32 cellular contexts compared by ENCODE assay signal in the genomic region with DNA sequence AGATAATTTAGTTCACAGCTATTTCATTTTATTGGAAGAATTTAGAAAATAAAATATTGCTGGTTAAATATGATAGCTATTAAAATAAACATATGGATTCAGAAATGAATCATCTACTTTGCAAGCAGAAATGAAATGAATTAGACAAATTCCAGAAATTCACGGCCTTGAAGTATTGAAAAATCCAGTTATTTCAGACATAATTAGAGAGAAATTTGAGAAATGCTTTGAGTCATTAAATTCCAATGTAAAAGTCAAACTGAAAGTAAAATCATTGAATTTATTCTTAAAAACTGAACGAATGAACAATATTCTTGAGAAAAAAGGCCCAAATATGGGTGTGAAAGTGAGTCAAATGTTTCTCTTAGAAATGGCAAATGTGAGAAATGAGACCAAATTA.
"Had no signal": no experiment of that assay in that cellular context is flagged by ENCODE, and none has a peak within 500 bp of the region (broad histone marks: within the 10 kb centered on the region; RNA-seq: fewer than 3 reads in every experiment).

No MANE protein-coding gene starts in this region.

- H3K27me3 Mint-ChIP-seq: activated CD4-positive, alpha-beta memory T cell treated with anti-CD3 and anti-CD28 coated beads, Interleukin-2, amount 10 ng/mL, durations not matched to agents 7 days and 5 days; activated CD4-positive, alpha-beta T cell treated with anti-CD3 and anti-CD28 coated beads, Interleukin-2, amount 10 ng/mL, durations not matched to agents 7 days and 5 days; activated T-cell treated with anti-CD3 and anti-CD28 coated beads, Interleukin-2, amount 50 U/mL, for 24 hours; brain; stimulated activated naive CD8-positive, alpha-beta T cell treated with anti-CD3 and anti-CD28 coated beads, Interleukin-15, Interleukin-2, amounts not matched to agents 100 ng/mL and 50 ng/mL, for 24 hours had no signal

- H3K9me3 ChIP-seq: right lobe of liver, upper lobe of left lung, vagina had no signal

- ATAC-seq: esophagus mucosa; natural killer cell; right lobe of liver; stimulated activated effector memory CD8-positive, alpha-beta T cell treated with anti-CD3 and anti-CD28 coated beads, Interleukin-12 subunit alpha, Interleukin-12 subunit beta, amount 100 ng/mL, for 72 hours; WTC11 had no signal

- H3K4me1 Mint-ChIP-seq: activated CD4-positive, alpha-beta memory T cell treated with anti-CD3 and anti-CD28 coated beads, Interleukin-2, amount 10 ng/mL, durations not matched to agents 7 days and 5 days; activated CD4-positive, alpha-beta T cell treated with anti-CD3 and anti-CD28 coated beads, Interleukin-2, amount 10 ng/mL, durations not matched to agents 7 days and 5 days; brain; endodermal cell; natural killer cell; neural progenitor cell; stimulated activated effector memory CD8-positive, alpha-beta T cell treated with anti-CD3 and anti-CD28 coated beads, Interleukin-12 subunit alpha, Interleukin-12 subunit beta, amount 100 ng/mL, for 72 hours; WTC11 had no signal

- H3K27me3 ChIP-seq: cardiac muscle cell, neural progenitor cell, right lobe of liver, upper lobe of left lung, vagina had no signal

- H3K4me2 ChIP-seq: neural progenitor cell had no signal

- H3K4me3 ChIP-seq: cardiac muscle cell, left ventricle myocardium inferior, lung, neural progenitor cell, right lobe of liver, skin epidermis, upper lobe of left lung, vagina had no signal

- DNase-seq: activated CD4-positive, alpha-beta memory T cell treated with anti-CD3 and anti-CD28 coated beads, Interleukin-2, amount 10 ng/mL, durations not matched to agents 7 days and 5 days; activated CD4-positive, alpha-beta T cell treated with anti-CD3 and anti-CD28 coated beads for 1 hour; activated CD4-positive, alpha-beta T cell treated with anti-CD3 and anti-CD28 coated beads, Interleukin-2, amount 10 ng/mL, durations not matched to agents 7 days and 5 days; activated CD8-positive, alpha-beta memory T cell treated with anti-CD3 and anti-CD28 coated beads, Interleukin-2, amount 50 U/mL, for 48 hours; activated gamma-delta T cell; activated naive CD4-positive, alpha-beta T cell treated with anti-CD3 and anti-CD28 coated beads, Interleukin-2, amount 50 U/mL, for 16 hours; activated T-cell treated with anti-CD3 and anti-CD28 coated beads, Interleukin-2, amount 50 U/mL, for 24 hours; anterior cingulate cortex; cerebellar nuclear complex; cortex of kidney; endodermal cell; islet precursor cell; left ventricle myocardium inferior; mesendoderm; natural killer cell; occipital lobe; posterior cingulate gyrus; right lobe of liver; stimulated activated CD4-positive, alpha-beta T cell treated with anti-CD3 and anti-CD28 coated beads, Interleukin-4, amount 100 ng/mL, for 24 hours; T-helper 2 cell; upper lobe of left lung had no signal

- H3K9me3 Mint-ChIP-seq: activated CD4-positive, alpha-beta T cell treated with anti-CD3 and anti-CD28 coated beads, Interleukin-2, amount 10 ng/mL, durations not matched to agents 7 days and 5 days; neural progenitor cell had no signal

- H3K9ac ChIP-seq: neural progenitor cell had no signal

- H3K36me3 Mint-ChIP-seq: brain; neural progenitor cell; stimulated activated effector memory CD8-positive, alpha-beta T cell treated with anti-CD3 and anti-CD28 coated beads, Interleukin-12 subunit alpha, Interleukin-12 subunit beta, amount 100 ng/mL, for 72 hours had no signal

- H3K27ac Mint-ChIP-seq: activated CD4-positive, alpha-beta memory T cell treated with anti-CD3 and anti-CD28 coated beads, Interleukin-2, amount 10 ng/mL, durations not matched to agents 7 days and 5 days; activated CD4-positive, alpha-beta T cell treated with anti-CD3 and anti-CD28 coated beads, Interleukin-2, amount 10 ng/mL, durations not matched to agents 7 days and 5 days; activated T-cell treated with anti-CD3 and anti-CD28 coated beads, Interleukin-2, amount 50 U/mL, for 24 hours; brain; endodermal cell; natural killer cell; neural progenitor cell; stimulated activated effector memory CD8-positive, alpha-beta T cell treated with anti-CD3 and anti-CD28 coated beads, Interleukin-12 subunit alpha, Interleukin-12 subunit beta, amount 100 ng/mL, for 72 hours; stimulated activated naive CD8-positive, alpha-beta T cell treated with anti-CD3 and anti-CD28 coated beads, Interleukin-15, Interleukin-2, amounts not matched to agents 100 ng/mL and 50 ng/mL, for 24 hours; WTC11 had no signal

- H3K4me3 Mint-ChIP-seq: activated CD4-positive, alpha-beta memory T cell treated with anti-CD3 and anti-CD28 coated beads, Interleukin-2, amount 10 ng/mL, durations not matched to agents 7 days and 5 days; activated CD4-positive, alpha-beta T cell treated with anti-CD3 and anti-CD28 coated beads, Interleukin-2, amount 10 ng/mL, durations not matched to agents 7 days and 5 days; activated T-cell treated with anti-CD3 and anti-CD28 coated beads, Interleukin-2, amount 50 U/mL, for 24 hours; brain; endodermal cell; natural killer cell; neural progenitor cell; stimulated activated effector memory CD8-positive, alpha-beta T cell treated with anti-CD3 and anti-CD28 coated beads, Interleukin-12 subunit alpha, Interleukin-12 subunit beta, amount 100 ng/mL, for 72 hours; stimulated activated naive CD8-positive, alpha-beta T cell treated with anti-CD3 and anti-CD28 coated beads, Interleukin-15, Interleukin-2, amounts not matched to agents 100 ng/mL and 50 ng/mL, for 24 hours; WTC11 had no signal

- H2AFZ ChIP-seq: neural progenitor cell had no signal

- H3K27ac ChIP-seq: cardiac muscle cell, left ventricle myocardium inferior, neural progenitor cell, right lobe of liver, skin epidermis, upper lobe of left lung, vagina had no signal

- FAIRE-seq: frontal cortex had no signal

- H3K36me3 ChIP-seq: cardiac muscle cell, left ventricle myocardium inferior, neural progenitor cell, right lobe of liver, upper lobe of left lung, vagina had no signal

- H3K4me1 ChIP-seq: left ventricle myocardium inferior, neural progenitor cell, right lobe of liver, upper lobe of left lung, vagina had no signal
